ENCODE assay signal across 11 cellular contexts in genomic region chr14:23712287-23712686, GRCh38.
"Had no signal": no experiment of that assay in that cellular context is flagged by ENCODE, and none has a peak within 500 bp of the region (broad histone marks: within the 10 kb centered on the region; RNA-seq: fewer than 3 reads in every experiment).

No MANE protein-coding gene starts in this region.

- H3K4me1 Mint-ChIP-seq: GM23338, H9 had no signal

- H3K36me3 ChIP-seq: HAP-1 had no signal

- DNase-seq: GM23248, GOT3, H7, H9, HCEC 1CT, HFFc6 had no signal

- H2AFZ ChIP-seq: GM23248, GM23338 had no signal

- H3K27ac ChIP-seq: GM23248 had no signal

- H3K9me3 ChIP-seq: HAP-1 had no signal

- H3K9ac ChIP-seq: GM23248 had no signal

- FAIRE-seq: H1, H54 had no signal

- H3K4me3 Mint-ChIP-seq: GM23338, H9, HFFc6 had no signal

- ATAC-seq: GM23338, HCT116 had no signal

- H3K4me1 ChIP-seq: HAP-1 had no signal

- H3K4me3 ChIP-seq: GM23248, GM23338, HAP-1 had no signal

- H3K27ac Mint-ChIP-seq: GM23338, H9, HFFc6 had no signal

- H3K4me2 ChIP-seq: GM23338 had no signal
